Comparison of ENCODE assay signal across 19 cellular contexts in the genomic region with DNA sequence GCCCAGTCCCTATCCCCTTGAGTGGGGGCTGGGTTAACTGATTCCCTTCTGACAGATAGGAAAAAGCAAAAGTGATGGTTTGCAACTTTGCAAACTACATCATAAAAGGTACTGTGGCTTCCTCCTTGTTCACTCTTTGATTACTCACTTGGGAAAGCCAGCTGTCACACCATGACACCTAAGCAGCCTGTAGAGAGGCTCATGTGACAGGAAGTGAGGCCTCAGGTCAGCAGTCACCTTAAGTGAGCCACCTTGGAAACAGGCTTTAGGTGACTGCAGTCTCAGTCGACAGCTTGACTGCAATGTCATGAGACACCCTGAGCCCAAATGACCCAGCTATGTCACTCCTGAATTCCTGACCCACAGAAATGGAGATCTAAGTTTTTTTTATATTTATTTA. TPM values are rescaled to one million over a fixed set of nuclear protein-coding genes. Genes with fewer than 3 reads are reported as not detected.
DNase-seq lines count a peak whose midpoint lies in the region; ATAC-seq and TF ChIP-seq lines count a peak whose summit lies in the region.
"Had no signal": no experiment of that assay in that cellular context is flagged by ENCODE, and none has a peak within 500 bp of the region (broad histone marks: within the 10 kb centered on the region; RNA-seq: fewer than 3 reads in every experiment).

No MANE protein-coding gene starts in this region.

- no peak overlapping the region for H3K4me2 ChIP-seq in MM.1S (ENCODE audit: low read depth, low read length)

- H3K9me2 ChIP-seq in MM.1S (replicated peaks; ENCODE audit: insufficient read depth, low read length): no peaks in the 10 kb centered on the region

- H3F3A ChIP-seq in MM.1S (ENCODE audit: insufficient read depth, low read length): no peaks in the 10 kb centered on the region

- peaks cover 8% of the 10 kb centered on the region; the same call in 1 of the 2 replicates for H3K4me1 ChIP-seq in MM.1S (ENCODE audit: low read length)
- H3K4me1 ChIP-seq: BE2C had no signal

- peak overlapping the region; percentile 55 for H3K27ac Mint-ChIP-seq in activated T-cell treated with anti-CD3 and anti-CD28 coated beads, Interleukin-2, amount 50 U/mL, for 24 hours
- H3K27ac Mint-ChIP-seq in activated T-helper 17 cell treated with anti-CD3 and anti-CD28 coated beads, Interleukin-2, amount 50 U/mL, for 72 hours: no peak overlapping the region
- H3K27ac Mint-ChIP-seq: CD4-positive, alpha-beta memory T cell had no signal

- peaks cover 18% of the 10 kb centered on the region for H3K36me3 Mint-ChIP-seq in activated T-cell treated with anti-CD3 and anti-CD28 coated beads, Interleukin-2, amount 50 U/mL, for 24 hours (ENCODE audit: low read depth)
- H3K36me3 Mint-ChIP-seq in activated T-cell treated with anti-CD3 and anti-CD28 coated beads, Interleukin-2, amount 50 U/mL, for 4 hours (ENCODE audit: insufficient read depth): peaks cover 4% of the 10 kb centered on the region
- H3K36me3 Mint-ChIP-seq in activated T-helper 17 cell treated with anti-CD3 and anti-CD28 coated beads, Interleukin-2, amount 50 U/mL, for 72 hours (ENCODE audit: low read depth): peaks cover 11% of the 10 kb centered on the region

- H3K4me3 ChIP-seq in MM.1S (ENCODE audit: low read length): no peak overlapping the region

- no peaks in the 10 kb centered on the region for H3K9me3 ChIP-seq in MM.1S (replicated peaks; ENCODE audit: insufficient read depth, low read length)
- H3K9me3 ChIP-seq: BE2C had no signal

- H3K9me3 Mint-ChIP-seq in activated T-cell treated with anti-CD3 and anti-CD28 coated beads, Interleukin-2, amount 50 U/mL, for 24 hours: peaks cover 5% of the 10 kb centered on the region
- H3K9me3 Mint-ChIP-seq in activated T-cell treated with anti-CD3 and anti-CD28 coated beads, Interleukin-2, amount 50 U/mL, for 4 hours: no peaks in the 10 kb centered on the region
- no peaks in the 10 kb centered on the region for H3K9me3 Mint-ChIP-seq in activated T-helper 17 cell treated with anti-CD3 and anti-CD28 coated beads, Interleukin-2, amount 50 U/mL, for 72 hours

- no peaks in the 10 kb centered on the region for H4K20me1 ChIP-seq in MM.1S (ENCODE audit: insufficient read depth, low read length)

- peak overlapping the region; percentile 6; the same call in 1 of the 2 replicates for H3K27ac ChIP-seq in MM.1S (ENCODE audit: low read length)

- H3K4me1 Mint-ChIP-seq in activated T-cell treated with anti-CD3 and anti-CD28 coated beads, Interleukin-2, amount 50 U/mL, for 24 hours (ENCODE audit: low read depth): peaks cover 21% of the 10 kb centered on the region
- H3K4me1 Mint-ChIP-seq in activated T-cell treated with anti-CD3 and anti-CD28 coated beads, Interleukin-2, amount 50 U/mL, for 4 hours (ENCODE audit: low read depth): peaks cover 18% of the 10 kb centered on the region
- peaks cover 14% of the 10 kb centered on the region for H3K4me1 Mint-ChIP-seq in activated T-helper 17 cell treated with anti-CD3 and anti-CD28 coated beads, Interleukin-2, amount 50 U/mL, for 72 hours

- no peak overlapping the region for H3K9ac ChIP-seq in MM.1S (ENCODE audit: low read length)

- H3K36me3 ChIP-seq in MM.1S (replicated peaks; ENCODE audit: insufficient read depth, low read length): no peaks in the 10 kb centered on the region
- H3K36me3 ChIP-seq: BE2C had no signal

- no peak for ATAC-seq in activated T-cell treated with anti-CD3 and anti-CD28 coated beads, Interleukin-2, amount 50 U/mL, for 4 hours
- peak; percentile 22 for ATAC-seq in activated T-helper 17 cell treated with anti-CD3 and anti-CD28 coated beads, Interleukin-2, amount 50 U/mL, for 72 hours (replicated peaks)
- no peak for ATAC-seq in GM18519 (IDR thresholded peaks at IDR 0.05; ENCODE audit: low FRiP score, unreplicated experiment)

- TF ChIP-seq CTCF in MM.1S (IDR thresholded peaks at IDR 0.05; ENCODE audit: low read length): no peak

- peaks cover 7% of the 10 kb centered on the region for H3K79me2 ChIP-seq in MM.1S (ENCODE audit: low read length)

- peaks cover 9% of the 10 kb centered on the region for H3K27me3 Mint-ChIP-seq in activated T-cell treated with anti-CD3 and anti-CD28 coated beads, Interleukin-2, amount 50 U/mL, for 24 hours
- H3K27me3 Mint-ChIP-seq in activated T-cell treated with anti-CD3 and anti-CD28 coated beads, Interleukin-2, amount 50 U/mL, for 4 hours (ENCODE audit: low read depth): peaks cover 6% of the 10 kb centered on the region
- no peaks in the 10 kb centered on the region for H3K27me3 Mint-ChIP-seq in activated T-helper 17 cell treated with anti-CD3 and anti-CD28 coated beads, Interleukin-2, amount 50 U/mL, for 72 hours

- H3K4me3 Mint-ChIP-seq in activated T-cell treated with anti-CD3 and anti-CD28 coated beads, Interleukin-2, amount 50 U/mL, for 24 hours: no peak overlapping the region
- no peak overlapping the region for H3K4me3 Mint-ChIP-seq in activated T-cell treated with anti-CD3 and anti-CD28 coated beads, Interleukin-2, amount 50 U/mL, for 4 hours
- no peak overlapping the region for H3K4me3 Mint-ChIP-seq in activated T-helper 17 cell treated with anti-CD3 and anti-CD28 coated beads, Interleukin-2, amount 50 U/mL, for 72 hours
- H3K4me3 Mint-ChIP-seq: CD4-positive, alpha-beta memory T cell; IgD-negative memory B cell had no signal

- peak overlapping the region; percentile 35; the same call in 1 of the 2 replicates for H2AFZ ChIP-seq in MM.1S (ENCODE audit: low read length)

- DNase-seq in activated T-cell treated with anti-CD3 and anti-CD28 coated beads, Interleukin-2, amount 50 U/mL, for 24 hours: no peak
- no peak for DNase-seq in activated T-cell treated with anti-CD3 and anti-CD28 coated beads, Interleukin-2, amount 50 U/mL, for 4 hours
- DNase-seq in DMS53 treated with DMSO at 0.1 percent for 48 hours (lab: John Stamatoyannopoulos, UW; ENCODE audit: unreplicated experiment): peak; percentile 21
- DNase-seq in MM.1S: peak; percentile 76
- no peak for DNase-seq in SIG-M5 treated with dmso at 0.1 percent for 504 hours (lab: John Stamatoyannopoulos, UW; ENCODE audit: unreplicated experiment)
- DNase-seq: BE2C; CD4-positive, alpha-beta memory T cell; EL; NCI-H1048; NCI-H146; NCI-H2081 treated with DMSO at 0.1 percent for 48 hours; NCI-H226; NCI-H774; SIG-M5 had no signal

- no peaks in the 10 kb centered on the region for H3K27me3 ChIP-seq in MM.1S (replicated peaks; ENCODE audit: insufficient read depth, low read length)

RNA-seq across cellular contexts. Expression of a gene that starts 4.3 kb away (rescaled TPM):
- total RNA-seq in activated T-cell treated with anti-CD3 and anti-CD28 coated beads, Interleukin-2, amount 50 U/mL, for 4 hours: 100 to 1,000 TPM; 725 to 810 (median 747) TPM
- total RNA-seq in activated T-helper 17 cell treated with anti-CD3 and anti-CD28 coated beads, Interleukin-2, amount 50 U/mL, for 72 hours: 100 to 1,000 TPM; 498 to 792 TPM

RNA-seq across cellular contexts. Expression of a gene that starts 5.6 kb away (rescaled TPM):
- total RNA-seq in activated T-cell treated with anti-CD3 and anti-CD28 coated beads, Interleukin-2, amount 50 U/mL, for 4 hours: not detected
- total RNA-seq in activated T-helper 17 cell treated with anti-CD3 and anti-CD28 coated beads, Interleukin-2, amount 50 U/mL, for 72 hours: not detected
- total RNA-seq: H1, HT-29 had no signal

RNA-seq across cellular contexts. Expression of a gene that starts 17.9 kb away (rescaled TPM):
- total RNA-seq in activated T-cell treated with anti-CD3 and anti-CD28 coated beads, Interleukin-2, amount 50 U/mL, for 4 hours: 1 to 10 TPM; 1.4 to 1.9 (median 1.8) TPM
- 1 to 10 TPM; 3.0 to 6.0 TPM for total RNA-seq in activated T-helper 17 cell treated with anti-CD3 and anti-CD28 coated beads, Interleukin-2, amount 50 U/mL, for 72 hours

RNA-seq across cellular contexts. Expression of a gene that starts 46.5 kb away (rescaled TPM):
- total RNA-seq in activated T-cell treated with anti-CD3 and anti-CD28 coated beads, Interleukin-2, amount 50 U/mL, for 4 hours: 100 to 1,000 TPM in 1 of 3 donors, 10 to 100 TPM in 2; 97.5 to 110 (median 99.4) TPM
- total RNA-seq in activated T-helper 17 cell treated with anti-CD3 and anti-CD28 coated beads, Interleukin-2, amount 50 U/mL, for 72 hours: 10 to 100 TPM; 88.2 to 89.6 TPM

RNA-seq across cellular contexts. Expression of a gene that starts 59.0 kb away (rescaled TPM):
- total RNA-seq in activated T-cell treated with anti-CD3 and anti-CD28 coated beads, Interleukin-2, amount 50 U/mL, for 4 hours: 100 to 1,000 TPM; 428 to 473 (median 440) TPM
- total RNA-seq in activated T-helper 17 cell treated with anti-CD3 and anti-CD28 coated beads, Interleukin-2, amount 50 U/mL, for 72 hours: 100 to 1,000 TPM; 108 to 232 TPM

Comparison
In these comparisons a context has a peak if more than half of its experiments do, and no peak if none do; other contexts are left out.
1. DNase-seq: peak in DMS53 treated with DMSO at 0.1 percent for 48 hours (single experiment) and MM.1S (single experiment); none in activated T-cell treated with anti-CD3 and anti-CD28 coated beads, Interleukin-2, amount 50 U/mL, for 24 hours (single experiment), activated T-cell treated with anti-CD3 and anti-CD28 coated beads, Interleukin-2, amount 50 U/mL, for 4 hours (single experiment) and SIG-M5 treated with dmso at 0.1 percent for 504 hours (single experiment).